ENCODE assay signal across 13 cellular contexts in genomic region chr16:15607700-15608396, GRCh38. TPM values are rescaled to one million over a fixed set of nuclear protein-coding genes. Genes with fewer than 3 reads are reported as not detected.
A peak's percentile ranks its signal among the peaks of the same experiment; 100 is the strongest.
DNase-seq lines count a peak whose midpoint lies in the region; ATAC-seq, FAIRE-seq and TF ChIP-seq lines count a peak whose summit lies in the region.
"Had no signal": no experiment of that assay in that cellular context is flagged by ENCODE, and none has a peak within 500 bp of the region (broad histone marks: within the 10 kb centered on the region; RNA-seq: fewer than 3 reads in every experiment).

No MANE protein-coding gene starts in this region.

- peaks cover 70% of the 10 kb centered on the region for H3K36me3 Mint-ChIP-seq in activated naive CD4-positive, alpha-beta T cell treated with anti-CD3 and anti-CD28 coated beads, Interleukin-2, amount 10 ng/mL, durations not matched to agents 7 days and 5 days
- H3K36me3 Mint-ChIP-seq in activated naive CD4-positive, alpha-beta T cell treated with anti-CD3 and anti-CD28 coated beads for 36 hours (ENCODE audit: low read depth), result peaks cover 48% of the 10 kb centered on the region
- peaks cover 44% of the 10 kb centered on the region for H3K36me3 Mint-ChIP-seq in neural progenitor cell

- CTCF ChIA-PET in activated naive CD4-positive, alpha-beta T cell treated with anti-CD3 and anti-CD28 coated beads, Interleukin-2, amount 10 ng/mL, durations not matched to agents 7 days and 5 days (lab: Charles Lee), result no interaction called here
- CTCF ChIA-PET in activated naive CD4-positive, alpha-beta T cell treated with anti-CD3 and anti-CD28 coated beads for 36 hours (lab: Charles Lee), result interaction anchor here (0.6 to 1.0 kb wide), 3 partner anchors 22 to 651 kb away, joined by 3 to 4 read pairs (median 3); no protein-coding TSS in a partner anchor

- intact Hi-C loops in activated naive CD4-positive, alpha-beta T cell treated with anti-CD3 and anti-CD28 coated beads for 36 hours (cut with micrococcal nuclease), result no loop called here
- intact Hi-C loops in lower lobe of right lung (cut with DNase I), result no loop called here
- intact Hi-C loops in tibial artery (cut with DNase I; ENCODE audit: low total_unique reads), result no loop called here

- no peak for TF ChIP-seq CTCF in lower lobe of right lung (IDR thresholded peaks at IDR 0.05)
- no peak for TF ChIP-seq CTCF in tibial artery (IDR thresholded peaks at IDR 0.05)
- no peak for TF ChIP-seq CTCF in neural progenitor cell (IDR thresholded peaks at IDR 0.05)

- ATAC-seq in lower lobe of right lung, result peak; percentile 70 to 78
- ATAC-seq: activated T-cell treated with anti-CD3 and anti-CD28 coated beads, Interleukin-2, amount 50 U/mL, for 72 hours had no signal

- peak overlapping the region; percentile 49 for H3K27ac Mint-ChIP-seq in activated naive CD4-positive, alpha-beta T cell treated with anti-CD3 and anti-CD28 coated beads, Interleukin-2, amount 10 ng/mL, durations not matched to agents 7 days and 5 days
- no peak overlapping the region for H3K27ac Mint-ChIP-seq in activated naive CD4-positive, alpha-beta T cell treated with anti-CD3 and anti-CD28 coated beads for 36 hours
- no peak overlapping the region for H3K27ac Mint-ChIP-seq in neural progenitor cell
- H3K27ac Mint-ChIP-seq: activated T-cell treated with anti-CD3 and anti-CD28 coated beads, Interleukin-2, amount 50 U/mL, for 72 hours; T-helper 2 cell treated with Interferon-gamma antibody and Interleukin-4, amounts not matched to agents 5 μg/mL and 100 μg/mL, for 36 hours had no signal

- H3K4me1 ChIP-seq in lower lobe of right lung, result peaks cover 12% of the 10 kb centered on the region
- peaks cover 0 to 5% (median 0%) of the 10 kb centered on the region in 4 donors for H3K4me1 ChIP-seq in tibial artery
- no peaks in the 10 kb centered on the region for H3K4me1 ChIP-seq in small intestine (ENCODE audit: control insufficient read depth in 2 of 2, insufficient read depth in 1 of 2, low read depth in 1 of 2, low read length in 1 of 2)
- H3K4me1 ChIP-seq in neural progenitor cell, result no peaks in the 10 kb centered on the region

- WGBS in small intestine, 3 donors, result 81 to 90% (median 89%) methylated on average over 13 of the region's 13 CpGs

- H3K4me3 ChIP-seq in lower lobe of right lung, result no peak overlapping the region
- H3K4me3 ChIP-seq in tibial artery, result no peak overlapping the region
- H3K4me3 ChIP-seq in small intestine (ENCODE audit: low read depth in 1 of 2, low read length in 2 of 2), result no peak overlapping the region
- no peak overlapping the region for H3K4me3 ChIP-seq in neural progenitor cell

- no peak overlapping the region for H3K4me2 ChIP-seq in neural progenitor cell

- no peaks in the 10 kb centered on the region for H3K27me3 ChIP-seq in lower lobe of right lung (ENCODE audit: low read depth)
- H3K27me3 ChIP-seq in tibial artery, result no peaks in the 10 kb centered on the region
- no peaks in the 10 kb centered on the region for H3K27me3 ChIP-seq in small intestine (ENCODE audit: control insufficient read depth in 2 of 2, insufficient read depth in 2 of 2, low read length in 2 of 2)
- no peaks in the 10 kb centered on the region for H3K27me3 ChIP-seq in neural progenitor cell

- no peak overlapping the region for H3K9ac ChIP-seq in neural progenitor cell

- H3K27me3 Mint-ChIP-seq in activated naive CD4-positive, alpha-beta T cell treated with anti-CD3 and anti-CD28 coated beads, Interleukin-2, amount 10 ng/mL, durations not matched to agents 7 days and 5 days, result no peaks in the 10 kb centered on the region
- H3K27me3 Mint-ChIP-seq in activated naive CD4-positive, alpha-beta T cell treated with anti-CD3 and anti-CD28 coated beads for 36 hours (ENCODE audit: low read depth), result no peaks in the 10 kb centered on the region
- H3K27me3 Mint-ChIP-seq in neural progenitor cell (ENCODE audit: insufficient read depth, low read depth), result peaks cover 6% of the 10 kb centered on the region

- no peaks in the 10 kb centered on the region for H3K9me3 Mint-ChIP-seq in activated naive CD4-positive, alpha-beta T cell treated with anti-CD3 and anti-CD28 coated beads, Interleukin-2, amount 10 ng/mL, durations not matched to agents 7 days and 5 days
- H3K9me3 Mint-ChIP-seq in activated naive CD4-positive, alpha-beta T cell treated with anti-CD3 and anti-CD28 coated beads for 36 hours, result no peaks in the 10 kb centered on the region
- no peaks in the 10 kb centered on the region for H3K9me3 Mint-ChIP-seq in neural progenitor cell
- H3K9me3 Mint-ChIP-seq: activated T-cell treated with anti-CD3 and anti-CD28 coated beads, Interleukin-2, amount 50 U/mL, for 72 hours; T-helper 2 cell treated with Interferon-gamma antibody and Interleukin-4, amounts not matched to agents 5 μg/mL and 100 μg/mL, for 36 hours had no signal

- no peak for DNase-seq in activated naive CD4-positive, alpha-beta T cell treated with anti-CD3 and anti-CD28 coated beads, Interleukin-2, amount 10 ng/mL, durations not matched to agents 7 days and 5 days
- no peak for DNase-seq in activated naive CD4-positive, alpha-beta T cell treated with anti-CD3 and anti-CD28 coated beads for 36 hours
- DNase-seq in dermis blood vessel endothelial cell, result peak; percentile 12
- no peak for DNase-seq in lower lobe of right lung
- peak; percentile 49 to 70 for DNase-seq in tibial artery
- DNase-seq in small intestine, result no peak
- no peak for DNase-seq in neural progenitor cell (ENCODE audit: low spot score)
- DNase-seq in NCI-H1048 (lab: John Stamatoyannopoulos, UW), result no peak
- DNase-seq: activated T-cell treated with anti-CD3 and anti-CD28 coated beads, Interleukin-2, amount 50 U/mL, for 72 hours; NCI-H82; stimulated activated CD4-positive, alpha-beta T cell treated with anti-CD3 and anti-CD28 coated beads, Interleukin-4, amount 100 ng/mL, for 4 hours had no signal

- FAIRE-seq in small intestine (lab: Jason Lieb, UNC), result no peak
- FAIRE-seq: endometrium had no signal

- no peak overlapping the region for H3K4me3 Mint-ChIP-seq in activated naive CD4-positive, alpha-beta T cell treated with anti-CD3 and anti-CD28 coated beads, Interleukin-2, amount 10 ng/mL, durations not matched to agents 7 days and 5 days
- H3K4me3 Mint-ChIP-seq in activated naive CD4-positive, alpha-beta T cell treated with anti-CD3 and anti-CD28 coated beads for 36 hours, result no peak overlapping the region
- H3K4me3 Mint-ChIP-seq in neural progenitor cell, result no peak overlapping the region
- H3K4me3 Mint-ChIP-seq: activated T-cell treated with anti-CD3 and anti-CD28 coated beads, Interleukin-2, amount 50 U/mL, for 72 hours; T-helper 2 cell treated with Interferon-gamma antibody and Interleukin-4, amounts not matched to agents 5 μg/mL and 100 μg/mL, for 36 hours had no signal

- no peaks in the 10 kb centered on the region for H3K79me2 ChIP-seq in neural progenitor cell (ENCODE audit: low read depth)

- H3F3A ChIP-seq in neural progenitor cell (ENCODE audit: low read depth), result no peaks in the 10 kb centered on the region

- H2AFZ ChIP-seq in neural progenitor cell (replicated peaks), result no peak overlapping the region

- H3K36me3 ChIP-seq in lower lobe of right lung, result peaks cover 100% of the 10 kb centered on the region
- peaks cover 78 to 100% (median 88%) of the 10 kb centered on the region in 3 donors for H3K36me3 ChIP-seq in tibial artery
- H3K36me3 ChIP-seq in small intestine (ENCODE audit: control insufficient read depth in 2 of 2, insufficient read depth in 2 of 2, low read length in 2 of 2), result peaks cover 12 to 30% of the 10 kb centered on the region in 2 donors
- no peaks in the 10 kb centered on the region for H3K36me3 ChIP-seq in neural progenitor cell

- H3K27ac ChIP-seq in lower lobe of right lung (peak overlapping the region; percentile 22), tibial artery (no peak overlapping the region), small intestine (ENCODE audit: low read depth in 1 of 2, low read length in 1 of 2) (peak overlapping the region in 1 of 2 donors; percentile 4), neural progenitor cell (no peak overlapping the region)

- H3K4me1 Mint-ChIP-seq in activated naive CD4-positive, alpha-beta T cell treated with anti-CD3 and anti-CD28 coated beads, Interleukin-2, amount 10 ng/mL, durations not matched to agents 7 days and 5 days, result no peaks in the 10 kb centered on the region
- H3K4me1 Mint-ChIP-seq in activated naive CD4-positive, alpha-beta T cell treated with anti-CD3 and anti-CD28 coated beads for 36 hours (ENCODE audit: low read depth), result peaks cover 4% of the 10 kb centered on the region
- no peaks in the 10 kb centered on the region for H3K4me1 Mint-ChIP-seq in neural progenitor cell

- H3K9me3 ChIP-seq in lower lobe of right lung (no peaks in the 10 kb centered on the region), tibial artery (no peaks in the 10 kb centered on the region), small intestine (ENCODE audit: control insufficient read depth, low read depth) (no peaks in the 10 kb centered on the region), neural progenitor cell (ENCODE audit: low read depth) (no peaks in the 10 kb centered on the region)

- H4K20me1 ChIP-seq in neural progenitor cell (ENCODE audit: low read depth), result no peaks in the 10 kb centered on the region

RNA-seq across cellular contexts. Expression of gene MARF1, which starts 35.1 kb away (rescaled TPM):
- total RNA-seq in activated naive CD4-positive, alpha-beta T cell treated with anti-CD3 and anti-CD28 coated beads for 36 hours, result 10 to 100 TPM; 72.6 to 80.2 TPM
- total RNA-seq in dermis blood vessel endothelial cell, result 15.3 and 24.2 TPM in 2 replicates
- 111 TPM for total RNA-seq in lower lobe of right lung
- polyA plus RNA-seq in small intestine, result 10 to 100 TPM; 14.3 to 16.8 (median 14.7) TPM
- 11.9 and 13.4 TPM in 2 replicates for total RNA-seq in neural progenitor cell (ENCODE audit: low replicate concordance)

RNA-seq across cellular contexts. Expression of gene NDE1, which starts 42.2 kb away (rescaled TPM):
- total RNA-seq in activated naive CD4-positive, alpha-beta T cell treated with anti-CD3 and anti-CD28 coated beads for 36 hours, result 100 to 1,000 TPM; 150 to 161 TPM
- total RNA-seq in dermis blood vessel endothelial cell (44.4 and 80.1 TPM in 2 replicates), lower lobe of right lung (35.3 TPM), neural progenitor cell (ENCODE audit: low replicate concordance) (85.3 and 88.1 TPM in 2 replicates)
- polyA plus RNA-seq in small intestine, result 10 to 100 TPM in 1 of 3 donors, 1 to 10 TPM in 2; 5.8 to 21.7 (median 8.9) TPM

Comparison
In these comparisons a context has a peak if more than half of its experiments do, and no peak if none do; other contexts are left out.
1. DNase-seq: peak in dermis blood vessel endothelial cell (single experiment) and tibial artery (2 of 2); none in activated naive CD4-positive, alpha-beta T cell treated with anti-CD3 and anti-CD28 coated beads, Interleukin-2, amount 10 ng/mL, durations not matched to agents 7 days and 5 days (single experiment), activated naive CD4-positive, alpha-beta T cell treated with anti-CD3 and anti-CD28 coated beads for 36 hours (single experiment), lower lobe of right lung (single experiment), small intestine (single experiment), neural progenitor cell (single experiment) and NCI-H1048 (single experiment).